Comparison of ENCODE assay signal across 10 cellular contexts in the genomic region with DNA sequence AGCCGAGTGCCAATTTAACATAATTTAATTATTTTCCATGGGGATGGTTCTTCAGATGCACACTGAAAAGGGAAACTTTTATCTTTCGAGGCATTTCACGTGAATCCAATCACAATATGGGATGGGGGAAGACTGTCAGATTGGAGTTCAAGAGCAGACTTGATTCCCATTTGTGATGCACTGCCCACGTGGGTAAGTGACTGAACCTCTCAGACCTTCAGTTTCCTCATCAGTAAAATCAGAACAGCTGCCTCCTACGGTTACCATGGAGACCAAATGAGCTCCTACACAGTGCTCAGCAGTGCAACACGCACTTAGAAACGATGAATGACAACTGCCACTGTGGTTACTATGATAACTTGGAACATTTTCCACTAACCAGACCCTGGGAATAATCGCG. TPM values are rescaled to one million over a fixed set of nuclear protein-coding genes. Genes with fewer than 3 reads are reported as not detected.
A peak's percentile ranks its signal among the peaks of the same experiment; 100 is the strongest.
DNase-seq lines count a peak whose midpoint lies in the region; ATAC-seq and TF ChIP-seq lines count a peak whose summit lies in the region.
"Had no signal": no experiment of that assay in that cellular context is flagged by ENCODE, and none has a peak within 500 bp of the region (broad histone marks: within the 10 kb centered on the region; RNA-seq: fewer than 3 reads in every experiment).

No MANE protein-coding gene starts in this region.

- intact Hi-C loops in CD4-positive, alpha-beta memory T cell (cut with micrococcal nuclease) = no loop called here
- intact Hi-C loops in Calu3 (cut with micrococcal nuclease; ENCODE audit: unreplicated experiment) (no loop called here), thyroid gland (cut with DNase I) (no loop called here)

- TF ChIP-seq CTCF in GM20000 (IDR thresholded peaks at IDR 0.05; ENCODE audit: extremely low read depth, missing control alignments) (no peak), Calu3 (IDR thresholded peaks at IDR 0.05; ENCODE audit: unreplicated experiment) (no peak), thyroid gland (IDR thresholded peaks at IDR 0.05) (no peak)

- no peak overlapping the region for H3K27ac ChIP-seq in CD4-positive, alpha-beta memory T cell (ENCODE audit: low read depth, low read length)
- H3K27ac ChIP-seq in mesenchymal stem cell (ENCODE audit: low read length, poor library complexity, severe bottlenecking) (no peak overlapping the region), thyroid gland (no peak overlapping the region)

- no peak overlapping the region for H2BK12ac ChIP-seq in mesenchymal stem cell (ENCODE audit: low read length in 2 of 2)

- TF ChIP-seq POLR2A in thyroid gland (IDR thresholded peaks at IDR 0.05) = no peak

- no peak overlapping the region for H3K4me2 ChIP-seq in mesenchymal stem cell (ENCODE audit: low read length, poor library complexity, severe bottlenecking)

- peak in 3 of 5 donors; percentile 11 to 14 (median 12) for DNase-seq in CD4-positive, alpha-beta memory T cell
- DNase-seq in GM20000 (ENCODE audit: low spot score) (peak; percentile 81), SHP77 (lab: John Stamatoyannopoulos, UW) (peak; percentile 75 to 91), mesenchymal stem cell (peak; percentile 62), Calu3 (no peak), thyroid gland (no peak), NCI-H2227 treated with DMSO at 0.1 percent for 48 hours (lab: John Stamatoyannopoulos, UW) (no peak)
- DNase-seq: KBM-7 had no signal

- ATAC-seq in HG03521 (IDR thresholded peaks at IDR 0.05; ENCODE audit: unreplicated experiment) = no peak

- peaks cover 6 to 17% (median 11%) of the 10 kb centered on the region in 4 donors for H3K4me1 Mint-ChIP-seq in CD4-positive, alpha-beta memory T cell
- H3K4me1 Mint-ChIP-seq in Calu3 (ENCODE audit: low read depth, unreplicated experiment) = peaks cover 8% of the 10 kb centered on the region

- H3K9ac ChIP-seq in mesenchymal stem cell (ENCODE audit: low read length) = no peak overlapping the region

- CTCF ChIA-PET in CD4-positive, alpha-beta memory T cell (lab: Charles Lee; ENCODE audit: partially characterized antibody) = interaction anchor here (0.9 kb wide), 1 partner anchor 11 kb away, joined by 3 read pairs; no protein-coding TSS in a partner anchor
- CTCF ChIA-PET in Calu3 (lab: Charles Lee) = no interaction called here

- POLR2A ChIA-PET in CD4-positive, alpha-beta memory T cell (lab: Charles Lee; ENCODE audit: partially characterized antibody) = no interaction called here

- peaks cover 40% of the 10 kb centered on the region for H3K79me1 ChIP-seq in mesenchymal stem cell (replicated peaks; ENCODE audit: low read length, poor library complexity, severe bottlenecking)

- peak overlapping the region in 3 of 7 donors; percentile 22 to 53 (median 23) for H3K27ac Mint-ChIP-seq in CD4-positive, alpha-beta memory T cell
- H3K27ac Mint-ChIP-seq in Calu3 (ENCODE audit: unreplicated experiment) = no peak overlapping the region
- H3K27ac Mint-ChIP-seq: T-helper 1 cell treated with Interleukin-12 subunit alpha and Interleukin-12 subunit beta and Interleukin-4 antibody, amounts not matched to agents 30 μg/mL and 1 μg/mL, for 36 hours had no signal

- no peaks in the 10 kb centered on the region for H3K27me3 Mint-ChIP-seq in CD4-positive, alpha-beta memory T cell
- H3K27me3 Mint-ChIP-seq in Calu3 (ENCODE audit: unreplicated experiment) = no peaks in the 10 kb centered on the region

- no peak overlapping the region for H2AK5ac ChIP-seq in mesenchymal stem cell (ENCODE audit: low read length, severe bottlenecking)

- H2BK120ac ChIP-seq in mesenchymal stem cell (ENCODE audit: low read depth, low read length) = no peak overlapping the region

- no peaks in the 10 kb centered on the region for H3K9me3 ChIP-seq in CD4-positive, alpha-beta memory T cell (ENCODE audit: control insufficient read depth in 1 of 2, low read length in 2 of 2)
- H3K9me3 ChIP-seq in mesenchymal stem cell (ENCODE audit: control insufficient read depth, low read length) = no peaks in the 10 kb centered on the region
- no peaks in the 10 kb centered on the region for H3K9me3 ChIP-seq in thyroid gland

- no peak overlapping the region for H4K8ac ChIP-seq in mesenchymal stem cell (ENCODE audit: low read length)

- peaks cover 0 to 2% (median 0%) of the 10 kb centered on the region in 8 donors for H3K9me3 Mint-ChIP-seq in CD4-positive, alpha-beta memory T cell
- no peaks in the 10 kb centered on the region for H3K9me3 Mint-ChIP-seq in Calu3 (ENCODE audit: low read depth, unreplicated experiment)
- H3K9me3 Mint-ChIP-seq: T-helper 1 cell treated with Interleukin-12 subunit alpha and Interleukin-12 subunit beta and Interleukin-4 antibody, amounts not matched to agents 30 μg/mL and 1 μg/mL, for 36 hours had no signal

- no peak overlapping the region for H3K18ac ChIP-seq in mesenchymal stem cell (ENCODE audit: low read depth in 1 of 2, low read length in 2 of 2)

- BruUV-seq in Calu3 (replicated peaks; lab: Mats Ljungman, UMichigan) = no TSS peak

- 89% methylated on average over 9 of the region's 9 CpGs for WGBS in mesenchymal stem cell
- WGBS in thyroid gland, 2 donors = 76 to 85% methylated on average over 9 of the region's 9 CpGs

- no peak overlapping the region for H2BK5ac ChIP-seq in mesenchymal stem cell (ENCODE audit: low read depth, low read length, poor library complexity, severe bottlenecking)

- H2AFZ ChIP-seq in mesenchymal stem cell (ENCODE audit: low read depth, low read length) = no peak overlapping the region

- no peaks in the 10 kb centered on the region for H3K27me3 ChIP-seq in CD4-positive, alpha-beta memory T cell (ENCODE audit: insufficient read depth, low read length)
- H3K27me3 ChIP-seq in mesenchymal stem cell (ENCODE audit: control insufficient read depth in 1 of 2, insufficient read depth in 1 of 2, low read length in 2 of 2) = no peaks in the 10 kb centered on the region
- H3K27me3 ChIP-seq in thyroid gland = no peaks in the 10 kb centered on the region

- H2BK15ac ChIP-seq in mesenchymal stem cell (ENCODE audit: low read depth, poor library complexity, severe bottlenecking) = no peak overlapping the region

- no peak overlapping the region for H3K23ac ChIP-seq in mesenchymal stem cell (ENCODE audit: low read length in 2 of 2)

- no peak overlapping the region for H3K14ac ChIP-seq in mesenchymal stem cell (ENCODE audit: low read length in 2 of 2)

- peaks cover 4% of the 10 kb centered on the region for H3K4me1 ChIP-seq in CD4-positive, alpha-beta memory T cell (ENCODE audit: insufficient read depth, low read length)
- peaks cover 12% of the 10 kb centered on the region for H3K4me1 ChIP-seq in mesenchymal stem cell (ENCODE audit: control insufficient read depth, insufficient read depth, low read depth, low read length)
- peaks cover 0 to 13% of the 10 kb centered on the region in 2 donors for H3K4me1 ChIP-seq in thyroid gland

- no peak overlapping the region for H3K4me3 Mint-ChIP-seq in CD4-positive, alpha-beta memory T cell
- no peak overlapping the region for H3K4me3 Mint-ChIP-seq in Calu3 (ENCODE audit: low read depth, unreplicated experiment)
- H3K4me3 Mint-ChIP-seq: T-helper 1 cell treated with Interleukin-12 subunit alpha and Interleukin-12 subunit beta and Interleukin-4 antibody, amounts not matched to agents 30 μg/mL and 1 μg/mL, for 36 hours had no signal

- H3K4me3 ChIP-seq in CD4-positive, alpha-beta memory T cell (ENCODE audit: low read length in 2 of 2) = no peak overlapping the region
- no peak overlapping the region for H3K4me3 ChIP-seq in mesenchymal stem cell (ENCODE audit: insufficient read depth in 1 of 2, low read depth in 1 of 2, low read length in 2 of 2)
- no peak overlapping the region for H3K4me3 ChIP-seq in thyroid gland (replicated peaks in 1 of 3)

- H4K91ac ChIP-seq in mesenchymal stem cell (ENCODE audit: low read length) = no peak overlapping the region

- no peaks in the 10 kb centered on the region for H3K36me3 Mint-ChIP-seq in CD4-positive, alpha-beta memory T cell
- no peaks in the 10 kb centered on the region for H3K36me3 Mint-ChIP-seq in Calu3 (ENCODE audit: insufficient read depth, unreplicated experiment)

- H3K4ac ChIP-seq in mesenchymal stem cell (ENCODE audit: low read depth in 1 of 2, low read length in 2 of 2) = no peak overlapping the region

- H3K36me3 ChIP-seq in CD4-positive, alpha-beta memory T cell (ENCODE audit: insufficient read depth, low read length) = no peaks in the 10 kb centered on the region
- H3K36me3 ChIP-seq in mesenchymal stem cell (ENCODE audit: control insufficient read depth in 1 of 2, insufficient read depth in 2 of 2, low read depth in 1 of 2, low read length in 2 of 2) = no peaks in the 10 kb centered on the region
- no peaks in the 10 kb centered on the region for H3K36me3 ChIP-seq in thyroid gland

RNA-seq across cellular contexts. Expression of a gene that starts 21.7 kb away (rescaled TPM):
- total RNA-seq in CD4-positive, alpha-beta memory T cell = 10 to 100 TPM; 27.9 to 36.7 TPM
- 1 to 10 TPM; 1.2 to 1.7 TPM for polyA plus RNA-seq in CD4-positive, alpha-beta memory T cell
- 99.4 TPM for polyA plus RNA-seq in mesenchymal stem cell (2013, experiment 1 of 2)
- polyA plus RNA-seq in mesenchymal stem cell (2013, experiment 2 of 2) = 104 TPM
- total RNA-seq in Calu3 (2022) = 56.8 and 83.2 TPM in 2 replicates
- total RNA-seq in thyroid gland = 10 to 100 TPM; 21.0 to 42.7 (median 25.0) TPM

RNA-seq across cellular contexts. Expression of a gene that starts 55.2 kb away (rescaled TPM):
- total RNA-seq in CD4-positive, alpha-beta memory T cell = 100 to 1,000 TPM; 142 to 158 TPM
- 10 to 100 TPM; 40.1 to 63.3 TPM for polyA plus RNA-seq in CD4-positive, alpha-beta memory T cell
- 31.3 TPM for polyA plus RNA-seq in mesenchymal stem cell (2013, experiment 1 of 2)
- 31.6 TPM for polyA plus RNA-seq in mesenchymal stem cell (2013, experiment 2 of 2)
- total RNA-seq in Calu3 (2022) (107 and 115 TPM in 2 replicates), thyroid gland (100 to 1,000 TPM in 2 of 4 donors, 10 to 100 TPM in 2; 53.9 to 128 (median 91.9) TPM)

Comparison
In these comparisons a context has a peak if more than half of its experiments do, and no peak if none do; other contexts are left out.
1. DNase-seq: peak in CD4-positive, alpha-beta memory T cell (3 of 5), GM20000 (single experiment), SHP77 (2 of 2) and mesenchymal stem cell (single experiment); none in Calu3 (single experiment), thyroid gland (0 of 2) and NCI-H2227 treated with DMSO at 0.1 percent for 48 hours (single experiment).